Comparison of ENCODE assay signal across 20 cellular contexts in genomic region chr13:110336681-110337080, GRCh38. TPM values are rescaled to one million over a fixed set of nuclear protein-coding genes. Genes with fewer than 3 reads are reported as not detected.
DNase-seq lines count a peak whose midpoint lies in the region; ATAC-seq lines count a peak whose summit lies in the region.
"Had no signal": no experiment of that assay in that cellular context is flagged by ENCODE, and none has a peak within 500 bp of the region (broad histone marks: within the 10 kb centered on the region; RNA-seq: fewer than 3 reads in every experiment).

No MANE protein-coding gene starts in this region.

- H3K79me2 ChIP-seq in GM23248 (ENCODE audit: insufficient read depth), result peaks cover 47% of the 10 kb centered on the region

- H3K27me3 ChIP-seq in right cardiac atrium (ENCODE audit: control insufficient read depth, insufficient read depth) (no peaks in the 10 kb centered on the region), skeletal muscle tissue (ENCODE audit: control insufficient read depth in 3 of 3, insufficient read depth in 3 of 3, low read length in 3 of 3) (peaks cover 0 to 12% (median 4%) of the 10 kb centered on the region in 3 donors), GM23248 (replicated peaks; ENCODE audit: insufficient read depth) (no peaks in the 10 kb centered on the region)

- H2AFZ ChIP-seq in GM23248, result no peak overlapping the region

- no peaks in the 10 kb centered on the region for H4K20me1 ChIP-seq in GM23248 (ENCODE audit: insufficient read depth)

- 51% methylated on average over 5 of the region's 5 CpGs for WGBS in right cardiac atrium
- 92% methylated on average over 5 of the region's 5 CpGs for WGBS in GM23248 (ENCODE audit: low coverage in 1 of 2, low lambda C conversion rate in 2 of 2, missing lambda C conversion rate in 2 of 2), 2 experiments

- H3K4me3 ChIP-seq in right cardiac atrium (ENCODE audit: low read length) (no peak overlapping the region), skeletal muscle tissue (ENCODE audit: low read length in 3 of 3) (no peak overlapping the region), GM23248 (no peak overlapping the region)
- H3K4me3 ChIP-seq: GM12878 had no signal

- in situ Hi-C loops in GM23248 (cut with MboI), result no loop called here

- no peak overlapping the region for H3K9ac ChIP-seq in skeletal muscle tissue (ENCODE audit: low read depth in 1 of 3, low read length in 3 of 3)
- no peak overlapping the region for H3K9ac ChIP-seq in GM23248

- ATAC-seq in right cardiac atrium, result no peak
- ATAC-seq: GM12878; left colon; stimulated activated naive CD8-positive, alpha-beta T cell treated with anti-CD3 and anti-CD28 coated beads, Interleukin-15, Interleukin-2, amounts not matched to agents 100 U/mL and 50 U/mL, for 24 hours had no signal

- no peaks in the 10 kb centered on the region for H3K9me2 ChIP-seq in GM23248 (ENCODE audit: insufficient read depth)

- H3K27ac ChIP-seq in cingulate gyrus (ENCODE audit: low read depth, low read length) (peak overlapping the region; percentile 5), right cardiac atrium (ENCODE audit: low read length) (peak overlapping the region; percentile 70), skeletal muscle tissue (ENCODE audit: low read depth, low read length) (peak overlapping the region; percentile 87), GM23248 (no peak overlapping the region)

- H3F3A ChIP-seq in GM23248 (ENCODE audit: insufficient read depth), result peaks cover 27% of the 10 kb centered on the region

- H3K36me3 ChIP-seq in skeletal muscle tissue (ENCODE audit: control insufficient read depth in 3 of 3, insufficient read depth in 3 of 3, low read length in 3 of 3), result peaks cover 0 to 2% (median 2%) of the 10 kb centered on the region in 3 donors
- H3K36me3 ChIP-seq in GM23248 (ENCODE audit: low read depth), result no peaks in the 10 kb centered on the region

- H3K9me3 ChIP-seq in right cardiac atrium (ENCODE audit: control insufficient read depth, low read length), result no peaks in the 10 kb centered on the region
- no peaks in the 10 kb centered on the region for H3K9me3 ChIP-seq in skeletal muscle tissue (ENCODE audit: control insufficient read depth in 3 of 3, low read length in 3 of 3)
- H3K9me3 ChIP-seq in GM23248 (ENCODE audit: low read depth), result no peaks in the 10 kb centered on the region

- H3K4me1 ChIP-seq in right cardiac atrium (ENCODE audit: control insufficient read depth, insufficient read depth, low read length) (peaks cover 38% of the 10 kb centered on the region), skeletal muscle tissue (ENCODE audit: control insufficient read depth in 3 of 3, insufficient read depth in 3 of 3, low read length in 3 of 3) (peaks cover 37 to 56% (median 39%) of the 10 kb centered on the region in 3 donors), GM23248 (ENCODE audit: insufficient read depth) (peaks cover 19% of the 10 kb centered on the region)

- DNase-seq in EH (ENCODE audit: low read depth) (peak; percentile 87), right cardiac atrium (no peak), NCI-H1417 (lab: John Stamatoyannopoulos, UW) (no peak), GM23248 (no peak), occipital lobe (lab: John Stamatoyannopoulos, UW) (no peak), NCI-H2081 (lab: John Stamatoyannopoulos, UW) (no peak)
- DNase-seq: ACHN; activated naive CD4-positive, alpha-beta T cell; amniotic stem cell; DMS 273 treated with DMSO at 0.1 percent for 48 hours; endodermal cell; left colon; NCI-H1436; NCI-H748 treated with DMSO at 0.1 percent for 48 hours; nucleus accumbens; stimulated activated naive CD8-positive, alpha-beta T cell treated with anti-CD3 and anti-CD28 coated beads, Interleukin-15, Interleukin-2, amounts not matched to agents 100 U/mL and 50 U/mL, for 24 hours had no signal

- intact Hi-C loops in right cardiac atrium (cut with DNase I), result no loop called here

- H3K4me2 ChIP-seq in GM23248 (ENCODE audit: unreplicated experiment), result no peak overlapping the region

RNA-seq across cellular contexts. Expression of gene COL4A2, which starts 29.6 kb away (rescaled TPM):
- 100 to 1,000 TPM in 3 of 4 donors, 10 to 100 TPM in 1; 84.7 to 268 (median 123) TPM for total RNA-seq in right cardiac atrium
- polyA plus RNA-seq in right cardiac atrium, result 101 TPM
- 511 TPM for total RNA-seq in skeletal muscle tissue
- 455 and 524 TPM in 2 replicates for total RNA-seq in GM23248 (2014; rRNA removed; shearing (Covaris generic))
- 137 and 146 TPM in 2 replicates for polyA plus RNA-seq in GM23248 (2016; fragmentation: Nextera tagmentation; extraction: Ambion mirVana)
- total RNA-seq in occipital lobe, result 56.8 TPM
- polyA plus RNA-seq: CD14-positive monocyte had no signal

RNA-seq across cellular contexts. Expression of gene COL4A1, which starts 29.7 kb away (rescaled TPM):
- 100 to 1,000 TPM in 3 of 4 donors, 10 to 100 TPM in 1; 91.9 to 267 (median 118) TPM for total RNA-seq in right cardiac atrium
- 69.8 TPM for polyA plus RNA-seq in right cardiac atrium
- total RNA-seq in skeletal muscle tissue, result 774 TPM
- 519 and 549 TPM in 2 replicates for total RNA-seq in GM23248 (2014; rRNA removed; shearing (Covaris generic))
- polyA plus RNA-seq in GM23248 (2016; fragmentation: Nextera tagmentation; extraction: Ambion mirVana), result 183 and 184 TPM in 2 replicates
- 67.8 TPM for total RNA-seq in occipital lobe
